Comparison of ENCODE assay signal across 1 cellular context in the genomic region with DNA sequence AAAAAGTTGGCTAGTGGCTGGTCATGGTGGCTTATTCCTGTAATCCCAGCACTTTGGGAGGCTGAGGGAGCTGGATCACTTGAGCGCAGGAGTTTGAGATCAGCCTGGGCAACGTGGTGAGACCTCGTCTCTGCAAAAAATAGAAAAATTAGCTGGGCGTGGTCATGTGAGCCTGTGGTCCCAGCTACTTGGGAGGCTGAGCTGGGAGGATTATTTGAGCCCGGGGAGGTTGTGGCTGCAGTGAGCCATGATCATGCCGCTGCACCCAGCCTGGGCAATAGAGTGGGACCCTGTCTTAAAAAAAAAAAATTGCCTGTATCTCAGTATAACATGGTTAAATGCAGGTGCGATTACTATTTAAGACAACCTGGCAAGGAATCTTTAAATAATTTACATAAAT.
TF ChIP-seq lines count a peak whose summit lies in the region.

No MANE protein-coding gene starts in this region.

TF ChIP-seq in GM12878, 131 proteins besides CTCF, POLR2A, EP300 and RAD21 (continued from another document):
- TF ChIP-seq, protein P1, sequence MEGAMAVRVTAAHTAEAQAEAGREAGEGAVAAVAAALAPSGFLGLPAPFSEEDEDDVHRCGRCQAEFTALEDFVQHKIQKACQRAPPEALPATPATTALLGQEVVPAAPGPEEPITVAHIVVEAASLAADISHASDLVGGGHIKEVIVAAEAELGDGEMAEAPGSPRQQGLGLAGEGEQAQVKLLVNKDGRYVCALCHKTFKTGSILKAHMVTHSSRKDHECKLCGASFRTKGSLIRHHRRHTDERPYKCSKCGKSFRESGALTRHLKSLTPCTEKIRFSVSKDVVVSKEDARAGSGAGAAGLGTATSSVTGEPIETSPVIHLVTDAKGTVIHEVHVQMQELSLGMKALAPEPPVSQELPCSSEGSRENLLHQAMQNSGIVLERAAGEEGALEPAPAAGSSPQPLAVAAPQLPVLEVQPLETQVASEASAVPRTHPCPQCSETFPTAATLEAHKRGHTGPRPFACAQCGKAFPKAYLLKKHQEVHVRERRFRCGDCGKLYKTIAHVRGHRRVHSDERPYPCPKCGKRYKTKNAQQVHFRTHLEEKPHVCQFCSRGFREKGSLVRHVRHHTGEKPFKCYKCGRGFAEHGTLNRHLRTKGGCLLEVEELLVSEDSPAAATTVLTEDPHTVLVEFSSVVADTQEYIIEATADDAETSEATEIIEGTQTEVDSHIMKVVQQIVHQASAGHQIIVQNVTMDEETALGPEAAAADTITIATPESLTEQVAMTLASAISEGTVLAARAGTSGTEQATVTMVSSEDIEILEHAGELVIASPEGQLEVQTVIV (IDR thresholded peaks at IDR 0.05; ENCODE audit: borderline replicate concordance, partially characterized antibody) = no peak
- TF ChIP-seq SIN3A (IDR thresholded peaks at IDR 0.05; ENCODE audit: low read depth, low read length) = no peak
- TF ChIP-seq ZNF217 (IDR thresholded peaks at IDR 0.05) = no peak
- TF ChIP-seq CBFB (IDR thresholded peaks at IDR 0.05; ENCODE audit: low read depth) = no peak
- TF ChIP-seq CREM (IDR thresholded peaks at IDR 0.05; ENCODE audit: low read depth) = no peak
- TF ChIP-seq CHD4 (IDR thresholded peaks at IDR 0.05) = no peak
- TF ChIP-seq HCFC1 (IDR thresholded peaks at IDR 0.05; ENCODE audit: low read length) = no peak
